ENCODE assay signal across 27 cellular contexts in genomic region chr3:194886836-194887235, GRCh38.
"Had no signal": no experiment of that assay in that cellular context is flagged by ENCODE, and none has a peak within 500 bp of the region (broad histone marks: within the 10 kb centered on the region; RNA-seq: fewer than 3 reads in every experiment).

No MANE protein-coding gene starts in this region.

- H3K4me3 ChIP-seq: coronary artery, dorsolateral prefrontal cortex, esophagus squamous epithelium, gastroesophageal sphincter had no signal

- H3K4me1 ChIP-seq: esophagus squamous epithelium, gastroesophageal sphincter had no signal

- H3K27ac ChIP-seq: brain microvascular endothelial cell, coronary artery, dorsolateral prefrontal cortex, esophagus squamous epithelium, gastroesophageal sphincter, VCaP had no signal

- DNase-seq: activated CD4-positive, alpha-beta T cell treated with anti-CD3 and anti-CD28 coated beads for 1 hour; activated CD4-positive, alpha-beta T cell treated with anti-CD3 and anti-CD28 coated beads for 4 hours; activated CD4-positive, alpha-beta T cell treated with anti-CD3 and anti-CD28 coated beads, Interleukin-2, amount 10 ng/mL, durations not matched to agents 7 days and 5 days; activated CD4-positive, alpha-beta T cell treated with anti-CD3 and anti-CD28 coated beads, Interleukin-2, amount 50 U/mL, for 48 hours; activated effector memory CD4-positive, alpha-beta T cell treated with anti-CD3 and anti-CD28 coated beads, Interleukin-2, amount 50 U/mL, for 16 hours; activated naive CD4-positive, alpha-beta T cell treated with anti-CD3 and anti-CD28 coated beads for 36 hours; activated T-cell treated with anti-CD3 and anti-CD28 coated beads, Interleukin-2, amount 50 U/mL, for 1 hour; activated T-cell treated with anti-CD3 and anti-CD28 coated beads, Interleukin-2, amount 50 U/mL, for 48 hours; amniotic stem cell; anterior cingulate cortex; brain microvascular endothelial cell; dorsolateral prefrontal cortex; effector CD4-positive, alpha-beta T cell; effector memory CD8-positive, alpha-beta T cell; erythroblast; esophagus squamous epithelium; foreskin melanocyte; T-helper 2 cell had no signal

- H3K27me3 ChIP-seq: brain microvascular endothelial cell, esophagus squamous epithelium, gastroesophageal sphincter had no signal

- H3K9me3 Mint-ChIP-seq: effector memory CD8-positive, alpha-beta T cell had no signal

- H3K27ac Mint-ChIP-seq: activated CD4-positive, alpha-beta T cell treated with anti-CD3 and anti-CD28 coated beads, Interleukin-2, amount 10 ng/mL, durations not matched to agents 7 days and 5 days; activated naive CD4-positive, alpha-beta T cell treated with anti-CD3 and anti-CD28 coated beads for 36 hours; activated naive CD8-positive, alpha-beta T cell; activated T-helper 1 cell treated with anti-CD3 and anti-CD28 coated beads, Interleukin-12 subunit alpha, Interleukin-12 subunit beta, Interleukin-2, Interleukin-4 antibody, amounts not matched to agents 30 ng/mL and 10 ng/mL and 1 ng/mL, durations not matched to agents 14 hours and 24 hours and 36 hours; activated T-helper 2 cell treated with anti-CD3 and anti-CD28 coated beads, Interferon-gamma antibody, Interleukin-2, Interleukin-4, amounts not matched to agents 10 μg/mL and 5 μg/mL and 100 μg/mL, durations not matched to agents 14 hours and 24 hours and 36 hours; effector memory CD8-positive, alpha-beta T cell; WTC11 had no signal

- ATAC-seq: effector memory CD8-positive, alpha-beta T cell; gastroesophageal sphincter; WTC11 had no signal

- H3K36me3 ChIP-seq: brain microvascular endothelial cell, esophagus squamous epithelium, gastroesophageal sphincter had no signal

- H3K4me3 Mint-ChIP-seq: activated CD4-positive, alpha-beta T cell treated with anti-CD3 and anti-CD28 coated beads, Interleukin-2, amount 10 ng/mL, durations not matched to agents 7 days and 5 days; activated naive CD4-positive, alpha-beta T cell treated with anti-CD3 and anti-CD28 coated beads for 36 hours; activated naive CD8-positive, alpha-beta T cell; activated T-helper 1 cell treated with anti-CD3 and anti-CD28 coated beads, Interleukin-12 subunit alpha, Interleukin-12 subunit beta, Interleukin-2, Interleukin-4 antibody, amounts not matched to agents 30 ng/mL and 10 ng/mL and 1 ng/mL, durations not matched to agents 14 hours and 24 hours and 36 hours; central memory CD8-positive, alpha-beta T cell; dendritic cell treated with granulocyte-macrophage colony-stimulating factor and Interleukin-4, amounts not matched to agents 40 ng/mL and 50 ng/mL, for 4 days; effector memory CD8-positive, alpha-beta T cell; WTC11 had no signal

- H3K27me3 Mint-ChIP-seq: activated CD4-positive, alpha-beta T cell treated with anti-CD3 and anti-CD28 coated beads, Interleukin-2, amount 10 ng/mL, durations not matched to agents 7 days and 5 days; activated naive CD8-positive, alpha-beta T cell; central memory CD8-positive, alpha-beta T cell; dendritic cell treated with granulocyte-macrophage colony-stimulating factor and Interleukin-4, amounts not matched to agents 40 ng/mL and 50 ng/mL, for 4 days had no signal

- H3K4me1 Mint-ChIP-seq: activated CD4-positive, alpha-beta T cell treated with anti-CD3 and anti-CD28 coated beads, Interleukin-2, amount 10 ng/mL, durations not matched to agents 7 days and 5 days; central memory CD8-positive, alpha-beta T cell had no signal
